ENCODE assay signal across 1 cellular context in genomic region chr19:43435775-43436174, GRCh38.
TF ChIP-seq lines count a peak whose summit lies in the region.

No MANE protein-coding gene starts in this region.

TF ChIP-seq in GM23338, 12 proteins besides CTCF, POLR2A, EP300 and RAD21:
- no peak for TF ChIP-seq STAT1 (IDR thresholded peaks at IDR 0.05; ENCODE audit: unreplicated experiment)
- TF ChIP-seq ZNF331 (CRISPR knock-in tag; IDR thresholded peaks at IDR 0.05; ENCODE audit: low read depth) = no peak
- TF ChIP-seq, protein P1, sequence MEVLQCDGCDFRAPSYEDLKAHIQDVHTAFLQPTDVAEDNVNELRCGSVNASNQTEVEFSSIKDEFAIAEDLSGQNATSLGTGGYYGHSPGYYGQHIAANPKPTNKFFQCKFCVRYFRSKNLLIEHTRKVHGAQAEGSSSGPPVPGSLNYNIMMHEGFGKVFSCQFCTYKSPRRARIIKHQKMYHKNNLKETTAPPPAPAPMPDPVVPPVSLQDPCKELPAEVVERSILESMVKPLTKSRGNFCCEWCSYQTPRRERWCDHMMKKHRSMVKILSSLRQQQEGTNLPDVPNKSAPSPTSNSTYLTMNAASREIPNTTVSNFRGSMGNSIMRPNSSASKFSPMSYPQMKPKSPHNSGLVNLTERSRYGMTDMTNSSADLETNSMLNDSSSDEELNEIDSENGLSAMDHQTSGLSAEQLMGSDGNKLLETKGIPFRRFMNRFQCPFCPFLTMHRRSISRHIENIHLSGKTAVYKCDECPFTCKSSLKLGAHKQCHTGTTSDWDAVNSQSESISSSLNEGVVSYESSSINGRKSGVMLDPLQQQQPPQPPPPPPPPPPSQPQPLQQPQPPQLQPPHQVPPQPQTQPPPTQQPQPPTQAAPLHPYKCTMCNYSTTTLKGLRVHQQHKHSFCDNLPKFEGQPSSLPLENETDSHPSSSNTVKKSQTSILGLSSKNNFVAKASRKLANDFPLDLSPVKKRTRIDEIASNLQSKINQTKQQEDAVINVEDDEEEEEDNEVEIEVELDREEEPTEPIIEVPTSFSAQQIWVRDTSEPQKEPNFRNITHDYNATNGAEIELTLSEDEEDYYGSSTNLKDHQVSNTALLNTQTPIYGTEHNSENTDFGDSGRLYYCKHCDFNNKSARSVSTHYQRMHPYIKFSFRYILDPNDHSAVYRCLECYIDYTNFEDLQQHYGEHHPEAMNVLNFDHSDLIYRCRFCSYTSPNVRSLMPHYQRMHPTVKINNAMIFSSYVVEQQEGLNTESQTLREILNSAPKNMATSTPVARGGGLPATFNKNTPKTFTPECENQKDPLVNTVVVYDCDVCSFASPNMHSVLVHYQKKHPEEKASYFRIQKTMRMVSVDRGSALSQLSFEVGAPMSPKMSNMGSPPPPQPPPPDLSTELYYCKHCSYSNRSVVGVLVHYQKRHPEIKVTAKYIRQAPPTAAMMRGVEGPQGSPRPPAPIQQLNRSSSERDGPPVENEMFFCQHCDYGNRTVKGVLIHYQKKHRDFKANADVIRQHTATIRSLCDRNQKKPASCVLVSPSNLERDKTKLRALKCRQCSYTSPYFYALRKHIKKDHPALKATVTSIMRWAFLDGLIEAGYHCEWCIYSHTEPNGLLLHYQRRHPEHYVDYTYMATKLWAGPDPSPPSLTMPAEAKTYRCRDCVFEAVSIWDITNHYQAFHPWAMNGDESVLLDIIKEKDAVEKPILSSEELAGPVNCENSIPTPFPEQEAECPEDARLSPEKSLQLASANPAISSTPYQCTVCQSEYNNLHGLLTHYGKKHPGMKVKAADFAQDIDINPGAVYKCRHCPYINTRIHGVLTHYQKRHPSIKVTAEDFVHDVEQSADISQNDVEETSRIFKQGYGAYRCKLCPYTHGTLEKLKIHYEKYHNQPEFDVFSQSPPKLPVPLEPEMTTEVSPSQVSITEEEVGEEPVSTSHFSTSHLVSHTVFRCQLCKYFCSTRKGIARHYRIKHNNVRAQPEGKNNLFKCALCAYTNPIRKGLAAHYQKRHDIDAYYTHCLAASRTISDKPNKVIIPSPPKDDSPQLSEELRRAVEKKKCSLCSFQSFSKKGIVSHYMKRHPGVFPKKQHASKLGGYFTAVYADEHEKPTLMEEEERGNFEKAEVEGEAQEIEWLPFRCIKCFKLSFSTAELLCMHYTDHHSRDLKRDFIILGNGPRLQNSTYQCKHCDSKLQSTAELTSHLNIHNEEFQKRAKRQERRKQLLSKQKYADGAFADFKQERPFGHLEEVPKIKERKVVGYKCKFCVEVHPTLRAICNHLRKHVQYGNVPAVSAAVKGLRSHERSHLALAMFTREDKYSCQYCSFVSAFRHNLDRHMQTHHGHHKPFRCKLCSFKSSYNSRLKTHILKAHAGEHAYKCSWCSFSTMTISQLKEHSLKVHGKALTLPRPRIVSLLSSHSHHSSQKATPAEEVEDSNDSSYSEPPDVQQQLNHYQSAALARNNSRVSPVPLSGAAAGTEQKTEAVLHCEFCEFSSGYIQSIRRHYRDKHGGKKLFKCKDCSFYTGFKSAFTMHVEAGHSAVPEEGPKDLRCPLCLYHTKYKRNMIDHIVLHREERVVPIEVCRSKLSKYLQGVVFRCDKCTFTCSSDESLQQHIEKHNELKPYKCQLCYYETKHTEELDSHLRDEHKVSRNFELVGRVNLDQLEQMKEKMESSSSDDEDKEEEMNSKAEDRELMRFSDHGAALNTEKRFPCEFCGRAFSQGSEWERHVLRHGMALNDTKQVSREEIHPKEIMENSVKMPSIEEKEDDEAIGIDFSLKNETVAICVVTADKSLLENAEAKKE (CRISPR knock-in tag; IDR thresholded peaks at IDR 0.05) = no peak
- TF ChIP-seq EZH2phosphoT487 (IDR thresholded peaks at IDR 0.05; ENCODE audit: unreplicated experiment) = no peak
- TF ChIP-seq JUNB (IDR thresholded peaks at IDR 0.05; ENCODE audit: unreplicated experiment) = no peak
- TF ChIP-seq, protein P2, sequence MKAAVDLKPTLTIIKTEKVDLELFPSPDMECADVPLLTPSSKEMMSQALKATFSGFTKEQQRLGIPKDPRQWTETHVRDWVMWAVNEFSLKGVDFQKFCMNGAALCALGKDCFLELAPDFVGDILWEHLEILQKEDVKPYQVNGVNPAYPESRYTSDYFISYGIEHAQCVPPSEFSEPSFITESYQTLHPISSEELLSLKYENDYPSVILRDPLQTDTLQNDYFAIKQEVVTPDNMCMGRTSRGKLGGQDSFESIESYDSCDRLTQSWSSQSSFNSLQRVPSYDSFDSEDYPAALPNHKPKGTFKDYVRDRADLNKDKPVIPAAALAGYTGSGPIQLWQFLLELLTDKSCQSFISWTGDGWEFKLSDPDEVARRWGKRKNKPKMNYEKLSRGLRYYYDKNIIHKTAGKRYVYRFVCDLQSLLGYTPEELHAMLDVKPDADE (IDR thresholded peaks at IDR 0.05) = no peak
- no peak for TF ChIP-seq CREB1 (CRISPR knock-in tag; IDR thresholded peaks at IDR 0.05; ENCODE audit: low read depth)
- TF ChIP-seq POLR2AphosphoS5 (IDR thresholded peaks at IDR 0.05; ENCODE audit: low read depth) = no peak
- TF ChIP-seq NANOG (IDR thresholded peaks at IDR 0.05; ENCODE audit: borderline replicate concordance) = no peak
- no peak for TF ChIP-seq ZNF114 (CRISPR knock-in tag; IDR thresholded peaks at IDR 0.05)
- TF ChIP-seq, protein P3, sequence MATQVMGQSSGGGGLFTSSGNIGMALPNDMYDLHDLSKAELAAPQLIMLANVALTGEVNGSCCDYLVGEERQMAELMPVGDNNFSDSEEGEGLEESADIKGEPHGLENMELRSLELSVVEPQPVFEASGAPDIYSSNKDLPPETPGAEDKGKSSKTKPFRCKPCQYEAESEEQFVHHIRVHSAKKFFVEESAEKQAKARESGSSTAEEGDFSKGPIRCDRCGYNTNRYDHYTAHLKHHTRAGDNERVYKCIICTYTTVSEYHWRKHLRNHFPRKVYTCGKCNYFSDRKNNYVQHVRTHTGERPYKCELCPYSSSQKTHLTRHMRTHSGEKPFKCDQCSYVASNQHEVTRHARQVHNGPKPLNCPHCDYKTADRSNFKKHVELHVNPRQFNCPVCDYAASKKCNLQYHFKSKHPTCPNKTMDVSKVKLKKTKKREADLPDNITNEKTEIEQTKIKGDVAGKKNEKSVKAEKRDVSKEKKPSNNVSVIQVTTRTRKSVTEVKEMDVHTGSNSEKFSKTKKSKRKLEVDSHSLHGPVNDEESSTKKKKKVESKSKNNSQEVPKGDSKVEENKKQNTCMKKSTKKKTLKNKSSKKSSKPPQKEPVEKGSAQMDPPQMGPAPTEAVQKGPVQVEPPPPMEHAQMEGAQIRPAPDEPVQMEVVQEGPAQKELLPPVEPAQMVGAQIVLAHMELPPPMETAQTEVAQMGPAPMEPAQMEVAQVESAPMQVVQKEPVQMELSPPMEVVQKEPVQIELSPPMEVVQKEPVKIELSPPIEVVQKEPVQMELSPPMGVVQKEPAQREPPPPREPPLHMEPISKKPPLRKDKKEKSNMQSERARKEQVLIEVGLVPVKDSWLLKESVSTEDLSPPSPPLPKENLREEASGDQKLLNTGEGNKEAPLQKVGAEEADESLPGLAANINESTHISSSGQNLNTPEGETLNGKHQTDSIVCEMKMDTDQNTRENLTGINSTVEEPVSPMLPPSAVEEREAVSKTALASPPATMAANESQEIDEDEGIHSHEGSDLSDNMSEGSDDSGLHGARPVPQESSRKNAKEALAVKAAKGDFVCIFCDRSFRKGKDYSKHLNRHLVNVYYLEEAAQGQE (IDR thresholded peaks at IDR 0.05; ENCODE audit: unreplicated experiment) = no peak
- no peak for TF ChIP-seq EZH2 (IDR thresholded peaks at IDR 0.05; ENCODE audit: low read depth, unreplicated experiment)
